17 cellular contexts compared by ENCODE assay signal in genomic region chr13:104953588-104953987, GRCh38.
"Had no signal": no experiment of that assay in that cellular context is flagged by ENCODE, and none has a peak within 500 bp of the region (broad histone marks: within the 10 kb centered on the region; RNA-seq: fewer than 3 reads in every experiment).

No MANE protein-coding gene starts in this region.

- H3K4me3 ChIP-seq: mucosa of descending colon, tibial nerve had no signal

- H3K9me3 ChIP-seq: mucosa of descending colon, neutrophil, tibial nerve had no signal

- FAIRE-seq: bronchial epithelial cell had no signal

- ATAC-seq: activated CD4-positive, CD25-positive, alpha-beta regulatory T cell treated with anti-CD3 and anti-CD28 coated beads, Interleukin-2, amount 50 U/mL, for 24 hours; activated naive CD4-positive, alpha-beta T cell treated with anti-CD3 and anti-CD28 coated beads, Interleukin-2, amount 50 U/mL, for 72 hours; left cardiac atrium; mucosa of descending colon; naive thymus-derived CD8-positive, alpha-beta T cell; stimulated activated naive B cell treated with anti-CD40 and anti-IgM and Interleukin-4, amounts not matched to agents 10 μg/mL and 1 μg/mL and 100 μg/mL, for 72 hours had no signal

- H3K27ac ChIP-seq: neutrophil, tibial nerve had no signal

- DNase-seq: activated CD4-positive, alpha-beta T cell treated with anti-CD3 and anti-CD28 coated beads, Interleukin-2, amount 50 U/mL, for 4 hours; activated effector memory CD4-positive, alpha-beta T cell treated with Interleukin-2 at 50 U/mL for 16 hours; activated T-cell treated with anti-CD3 and anti-CD28 coated beads, Interleukin-2, amount 50 U/mL, for 24 hours; aorta; hippocampal formation; left cardiac atrium; mucosa of descending colon; naive thymus-derived CD8-positive, alpha-beta T cell; posterior cingulate gyrus; stimulated activated CD4-positive, alpha-beta T cell treated with anti-CD3 and anti-CD28 coated beads, Interleukin-1b, Interleukin-23, amount 100 ng/mL, for 48 hours; stimulated activated naive B cell treated with anti-CD40 and anti-IgM and Interleukin-4, amounts not matched to agents 10 μg/mL and 1 μg/mL and 100 μg/mL, for 72 hours; SW 1271 had no signal

- H3K36me3 ChIP-seq: neutrophil, tibial nerve had no signal

- H3K27me3 ChIP-seq: neutrophil, tibial nerve had no signal
